Comparison of ENCODE assay signal across 8 cellular contexts in genomic region chr2:216633616-216634316, GRCh38. TPM values are rescaled to one million over a fixed set of nuclear protein-coding genes. Genes with fewer than 3 reads are reported as not detected.
DNase-seq lines count a peak whose midpoint lies in the region; ATAC-seq and TF ChIP-seq lines count a peak whose summit lies in the region.

No MANE protein-coding gene starts in this region.

- peak; percentile 49 for DNase-seq in COR-L47 (lab: John Stamatoyannopoulos, UW)
- no peak for DNase-seq in astrocyte of the spinal cord (ENCODE audit: low read depth, low spot score)
- DNase-seq in right lobe of liver: peak in 1 of 3 donors; percentile 41
- DNase-seq in tibial artery: no peak
- DNase-seq in central memory CD4-positive, alpha-beta T cell: no peak
- no peak for DNase-seq in putamen (ENCODE audit: low spot score)
- DNase-seq in OCI-M1 (lab: John Stamatoyannopoulos, UW): no peak

- in situ Hi-C loops in astrocyte of the spinal cord (cut with HindIII; ENCODE audit: low sequenced_read_pairs): no loop called here

- H3K9me3 ChIP-seq in KOPT-K1 (ENCODE audit: insufficient read depth, low read length, poor library complexity, severe bottlenecking): no peaks in the 10 kb centered on the region
- no peaks in the 10 kb centered on the region for H3K9me3 ChIP-seq in right lobe of liver
- no peaks in the 10 kb centered on the region for H3K9me3 ChIP-seq in tibial artery

- H3K36me3 ChIP-seq in KOPT-K1 (ENCODE audit: insufficient read depth, low read length) (peaks cover 24% of the 10 kb centered on the region), right lobe of liver (peaks cover 0 to 3% (median 0%) of the 10 kb centered on the region in 4 donors), tibial artery (no peaks in the 10 kb centered on the region)

- WGBS in right lobe of liver (ENCODE audit: insufficient coverage, low coverage, low lambda C conversion rate, missing lambda C conversion rate): 1% methylated on average over 20 of the region's 70 CpGs

- no peak for TF ChIP-seq POLR2A in right lobe of liver (IDR thresholded peaks at IDR 0.05)

- H3K4me3 ChIP-seq in astrocyte of the spinal cord (ENCODE audit: low read depth, low read length): peak overlapping the region; percentile 69
- H3K4me3 ChIP-seq in right lobe of liver: peak overlapping the region; percentile 54 to 76 (median 68)
- peak overlapping the region; percentile 78 to 88 for H3K4me3 ChIP-seq in tibial artery

- H3K4me1 ChIP-seq in right lobe of liver: peaks cover 0 to 37% (median 0%) of the 10 kb centered on the region in 4 donors
- peaks cover 0 to 49% (median 34%) of the 10 kb centered on the region in 4 donors for H3K4me1 ChIP-seq in tibial artery

- intact Hi-C loops in right lobe of liver (cut with DNase I): no loop called here
- intact Hi-C loops in tibial artery (cut with DNase I; ENCODE audit: low total_unique reads): no loop called here

- ATAC-seq in right lobe of liver: peak; percentile 11 to 53 (median 20)

- H3K27ac ChIP-seq in KOPT-K1 (ENCODE audit: low read depth, low read length, poor library complexity, severe bottlenecking) (peak overlapping the region; percentile 68), right lobe of liver (peak overlapping the region; percentile 73 to 75 (median 73)), tibial artery (peak overlapping the region; percentile 73 to 74)

- TF ChIP-seq CTCF in astrocyte of the spinal cord (IDR thresholded peaks at IDR 0.05; ENCODE audit: low read depth, low read length): no peak
- no peak for TF ChIP-seq CTCF in right lobe of liver (IDR thresholded peaks at IDR 0.05)
- peak in 1 of 2 experiments; percentile 21 for TF ChIP-seq CTCF in tibial artery (IDR thresholded peaks at IDR 0.05)

- H3K27me3 ChIP-seq in right lobe of liver (no peaks in the 10 kb centered on the region), tibial artery (no peaks in the 10 kb centered on the region)

RNA-seq across cellular contexts. Expression of gene IGFBP2, which starts 0.5 kb away (rescaled TPM):
- 1,000 to 10,000 TPM in 2 of 6 experiments, 100 to 1,000 TPM in 4; 276 to 1,091 (median 406) TPM for total RNA-seq in right lobe of liver
